In genomic region chr11:27158763-27159679, GRCh38 we compare ENCODE assay signal across 8 cellular contexts.
DNase-seq lines count a peak whose midpoint lies in the region; ATAC-seq and TF ChIP-seq lines count a peak whose summit lies in the region.

No MANE protein-coding gene starts in this region.

- DNase-seq in BJ (ENCODE audit: low read depth) (peak; percentile 26), NCI-H526 treated with DMSO at 0.1 percent for 48 hours (lab: John Stamatoyannopoulos, UW) (peak; percentile 58), body of pancreas (peak; percentile 63 to 74 (median 70)), iPS DF 6.9 (ENCODE audit: low read depth, low spot score) (peak; percentile 20), stromal cell of bone marrow (ENCODE audit: low read depth) (peak; percentile 75)

- H3K36me3 ChIP-seq in BJ (ENCODE audit: control insufficient read depth, insufficient read depth, low read length) (no peaks in the 10 kb centered on the region), body of pancreas (replicated peaks in 1 of 2; ENCODE audit: insufficient read depth in 1 of 2, low read depth in 2 of 2) (no peaks in the 10 kb centered on the region), iPS DF 6.9 (ENCODE audit: control insufficient read depth, insufficient read depth, low read length) (no peaks in the 10 kb centered on the region)

- no peaks in the 10 kb centered on the region for H3K4me1 Mint-ChIP-seq in activated T-helper 17 cell treated with anti-CD3 and anti-CD28 coated beads, Interleukin-2, amount 50 U/mL, for 72 hours

- no peaks in the 10 kb centered on the region for H3K4me1 ChIP-seq in body of pancreas
- H3K4me1 ChIP-seq in iPS DF 6.9 (ENCODE audit: control insufficient read depth, insufficient read depth, low read length) = no peaks in the 10 kb centered on the region

- H3K27me3 ChIP-seq in BJ (ENCODE audit: control insufficient read depth, insufficient read depth, low read length) = no peaks in the 10 kb centered on the region
- no peaks in the 10 kb centered on the region for H3K27me3 ChIP-seq in body of pancreas
- no peaks in the 10 kb centered on the region for H3K27me3 ChIP-seq in iPS DF 6.9 (ENCODE audit: control insufficient read depth, insufficient read depth, low read length)

- no peak overlapping the region for H3K4me3 Mint-ChIP-seq in activated T-helper 17 cell treated with anti-CD3 and anti-CD28 coated beads, Interleukin-2, amount 50 U/mL, for 72 hours

- H3K4me3 ChIP-seq in BJ (ENCODE audit: low read depth, low read length) (no peak overlapping the region), body of pancreas (no peak overlapping the region), iPS DF 6.9 (ENCODE audit: low read length) (no peak overlapping the region)

- H3K27ac ChIP-seq in body of pancreas (no peak overlapping the region), iPS DF 6.9 (ENCODE audit: low read length) (no peak overlapping the region)

- WGBS in body of pancreas, 2 donors = 13 to 15% methylated on average over 8 of the region's 8 CpGs
- no CpG with 5 or more reads among the region's 8 CpGs for WGBS in iPS DF 6.9 (ENCODE audit: insufficient coverage, insufficient read length)

- no peak for TF ChIP-seq POLR2A in body of pancreas (IDR thresholded peaks at IDR 0.05)

- ATAC-seq in GM18520 (IDR thresholded peaks at IDR 0.05; ENCODE audit: unreplicated experiment) = peak; percentile 53
- ATAC-seq in HG03469 (IDR thresholded peaks at IDR 0.05; ENCODE audit: unreplicated experiment) = peak; percentile 73
- peak; percentile 100 for ATAC-seq in body of pancreas
- no peak for ATAC-seq in activated T-helper 17 cell treated with anti-CD3 and anti-CD28 coated beads, Interleukin-2, amount 50 U/mL, for 72 hours (replicated peaks)

- no peaks in the 10 kb centered on the region for H3K9me3 Mint-ChIP-seq in activated T-helper 17 cell treated with anti-CD3 and anti-CD28 coated beads, Interleukin-2, amount 50 U/mL, for 72 hours

- POLR2A ChIA-PET in BJ (lab: Charles Lee) = no interaction called here

- no peak overlapping the region for H3K27ac Mint-ChIP-seq in activated T-helper 17 cell treated with anti-CD3 and anti-CD28 coated beads, Interleukin-2, amount 50 U/mL, for 72 hours

- intact Hi-C loops in body of pancreas (cut with DNase I) = no loop called here

- TF ChIP-seq CTCF in BJ (IDR thresholded peaks at IDR 0.05; ENCODE audit: insufficient read depth, low read depth, low read length) = peak; percentile 84
- peak; percentile 75 to 96 (median 93) for TF ChIP-seq CTCF in body of pancreas (IDR thresholded peaks at IDR 0.05)

- no peaks in the 10 kb centered on the region for H3K9me3 ChIP-seq in body of pancreas
- H3K9me3 ChIP-seq in iPS DF 6.9 (ENCODE audit: control insufficient read depth, insufficient read depth, low read length) = no peaks in the 10 kb centered on the region

- H3K36me3 Mint-ChIP-seq in activated T-helper 17 cell treated with anti-CD3 and anti-CD28 coated beads, Interleukin-2, amount 50 U/mL, for 72 hours (ENCODE audit: low read depth) = no peaks in the 10 kb centered on the region

- H3K27me3 Mint-ChIP-seq in activated T-helper 17 cell treated with anti-CD3 and anti-CD28 coated beads, Interleukin-2, amount 50 U/mL, for 72 hours = peaks cover 9% of the 10 kb centered on the region

- CTCF ChIA-PET in BJ (lab: Yijun Ruan, JAX) = interaction anchor here (0.6 to 3.6 kb wide), 41 partner anchors 8 to 875 kb away, joined by 3 to 24 read pairs (median 4); no protein-coding TSS in a partner anchor

Comparison
In these comparisons a context has a peak if more than half of its experiments do, and no peak if none do; other contexts are left out.
1. DNase-seq: peak in every context shown above with its lines; median percentile 75 in stromal cell of bone marrow; 70 in body of pancreas; 58 in NCI-H526 treated with DMSO at 0.1 percent for 48 hours; 26 in BJ; 20 in iPS DF 6.9.